8 cellular contexts compared by ENCODE assay signal in genomic region chr10:75233444-75234016, GRCh38. TPM values are rescaled to one million over a fixed set of nuclear protein-coding genes. Genes with fewer than 3 reads are reported as not detected.
A peak's percentile ranks its signal among the peaks of the same experiment; 100 is the strongest.
DNase-seq lines count a peak whose midpoint lies in the region; ATAC-seq and TF ChIP-seq lines count a peak whose summit lies in the region.

No MANE protein-coding gene starts in this region.

- H3K9me3 Mint-ChIP-seq in activated naive CD8-positive, alpha-beta T cell treated with anti-CD3 and anti-CD28 coated beads, Interleukin-2, amount 50 U/mL, for 24 hours = no peaks in the 10 kb centered on the region

- peaks cover 12% of the 10 kb centered on the region for H3K4me1 ChIP-seq in BE2C
- 0 out of 2 replicates have a peak, but pooled peaks cover 3% of the 10 kb centered on the region for H3K4me1 ChIP-seq in HUES64 (ENCODE audit: insufficient read depth, low read length)
- peaks cover 13% of the 10 kb centered on the region for H3K4me1 ChIP-seq in mucosa of stomach (ENCODE audit: control insufficient read depth, insufficient read depth, low read length)

- H3K27me3 Mint-ChIP-seq in activated naive CD8-positive, alpha-beta T cell treated with anti-CD3 and anti-CD28 coated beads, Interleukin-2, amount 50 U/mL, for 24 hours = no peaks in the 10 kb centered on the region

- DNase-seq in BE2C (peak; percentile 75), HCEC 1CT (no peak)
- DNase-seq in activated naive CD8-positive, alpha-beta T cell treated with anti-CD3 and anti-CD28 coated beads, Interleukin-2, amount 50 U/mL, for 24 hours = no peak

- peak overlapping the region; percentile 81; the same call in 1 of the 2 replicates for H3K27ac ChIP-seq in HUES64 (ENCODE audit: low read depth, low read length)

- ATAC-seq in activated naive CD8-positive, alpha-beta T cell treated with anti-CD3 and anti-CD28 coated beads, Interleukin-2, amount 50 U/mL, for 24 hours = no peak
- ATAC-seq in HG02571 (IDR thresholded peaks at IDR 0.05; ENCODE audit: unreplicated experiment) (no peak), HG03565 (IDR thresholded peaks at IDR 0.05; ENCODE audit: unreplicated experiment) (no peak), GM18498 (IDR thresholded peaks at IDR 0.05; ENCODE audit: unreplicated experiment) (no peak)

- peaks cover 37% of the 10 kb centered on the region for H3K4me1 Mint-ChIP-seq in activated naive CD8-positive, alpha-beta T cell treated with anti-CD3 and anti-CD28 coated beads, Interleukin-2, amount 50 U/mL, for 24 hours

- no peaks in the 10 kb centered on the region for H3K27me3 ChIP-seq in BE2C
- no peaks in the 10 kb centered on the region for H3K27me3 ChIP-seq in HUES64 (ENCODE audit: insufficient read depth, low read length)
- H3K27me3 ChIP-seq in mucosa of stomach (ENCODE audit: control insufficient read depth, insufficient read depth, low read length) = no peaks in the 10 kb centered on the region

- H3K36me3 Mint-ChIP-seq in activated naive CD8-positive, alpha-beta T cell treated with anti-CD3 and anti-CD28 coated beads, Interleukin-2, amount 50 U/mL, for 24 hours (ENCODE audit: low read depth) = peaks cover 40% of the 10 kb centered on the region

- TF ChIP-seq CTCF in BE2C (IDR thresholded peaks at IDR 0.05; ENCODE audit: low read depth, low read length) = no peak

- WGBS in HUES64 = 57% methylated on average over 14 of the region's 14 CpGs

- H3K36me3 ChIP-seq in BE2C (peaks cover 37% of the 10 kb centered on the region), HUES64 (ENCODE audit: insufficient read depth, low read length) (peaks cover 43% of the 10 kb centered on the region), mucosa of stomach (ENCODE audit: control insufficient read depth, insufficient read depth, low read length) (peaks cover 8% of the 10 kb centered on the region)

- peak overlapping the region; percentile 80 for H3K4me3 Mint-ChIP-seq in activated naive CD8-positive, alpha-beta T cell treated with anti-CD3 and anti-CD28 coated beads, Interleukin-2, amount 50 U/mL, for 24 hours

- H3K9ac ChIP-seq in HUES64 (ENCODE audit: low read depth, low read length) (peak overlapping the region; percentile 75), mucosa of stomach (ENCODE audit: low read length) (peak overlapping the region; percentile 56)

- H3K27ac Mint-ChIP-seq in activated naive CD8-positive, alpha-beta T cell treated with anti-CD3 and anti-CD28 coated beads, Interleukin-2, amount 50 U/mL, for 24 hours = peak overlapping the region; percentile 84

- no peaks in the 10 kb centered on the region for H3K9me3 ChIP-seq in BE2C
- H3K9me3 ChIP-seq in HUES64 (ENCODE audit: insufficient read depth, low read depth, low read length) = no peaks in the 10 kb centered on the region
- no peaks in the 10 kb centered on the region for H3K9me3 ChIP-seq in mucosa of stomach (ENCODE audit: control insufficient read depth, low read length)

- H3K4me3 ChIP-seq in BE2C (ENCODE audit: low read depth, low read length) = peak overlapping the region; percentile 73
- peak overlapping the region; percentile 51 for H3K4me3 ChIP-seq in HUES64 (ENCODE audit: low read length)
- peak overlapping the region; percentile 34 for H3K4me3 ChIP-seq in mucosa of stomach (ENCODE audit: low read length)

RNA-seq across cellular contexts. Expression of gene COMTD1, which starts 2.2 kb away (rescaled TPM):
- polyA plus RNA-seq in BE2C (2012; ENCODE audit: insufficient read depth, insufficient read length, low read depth) = 14.0 TPM
- polyA plus RNA-seq in HUES64 (2013, experiment 1 of 2) = 15.6 TPM
- 14.8 TPM for polyA plus RNA-seq in HUES64 (2013, experiment 2 of 2)

RNA-seq across cellular contexts. Expression of gene VDAC2, which starts 22.9 kb away (rescaled TPM):
- 327 TPM for polyA plus RNA-seq in BE2C (2012; ENCODE audit: insufficient read depth, insufficient read length, low read depth)
- polyA plus RNA-seq in HUES64 (2013, experiment 1 of 2) = 214 TPM
- polyA plus RNA-seq in HUES64 (2013, experiment 2 of 2) = 228 TPM
